ENCODE assay signal across 11 cellular contexts in the genomic region with DNA sequence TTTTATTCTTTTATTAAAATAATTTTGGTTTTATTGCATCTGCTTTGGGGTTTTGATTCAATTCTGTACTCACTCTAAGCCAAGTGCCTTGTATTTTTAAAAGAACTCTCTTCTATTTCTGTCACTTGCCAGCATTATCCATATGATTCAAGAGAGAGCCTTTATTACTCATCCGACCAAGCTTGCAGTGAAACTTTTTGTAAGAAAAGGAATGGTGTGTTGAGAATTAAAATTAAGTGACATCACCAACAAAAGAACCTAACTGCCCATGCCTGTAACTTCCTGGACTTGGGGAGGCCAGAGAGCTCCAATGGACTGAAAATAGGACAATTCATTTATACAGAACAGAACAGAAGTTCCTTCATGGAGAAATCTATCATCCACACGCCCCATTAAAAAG. TPM values are rescaled to one million over a fixed set of nuclear protein-coding genes. Genes with fewer than 3 reads are reported as not detected.
DNase-seq lines count a peak whose midpoint lies in the region; ATAC-seq and TF ChIP-seq lines count a peak whose summit lies in the region.
"Had no signal": no experiment of that assay in that cellular context is flagged by ENCODE, and none has a peak within 500 bp of the region (broad histone marks: within the 10 kb centered on the region; RNA-seq: fewer than 3 reads in every experiment).

No MANE protein-coding gene starts in this region.

- H3K9me3 ChIP-seq in neuronal stem cell (replicated peaks in 1 of 2; ENCODE audit: control insufficient read depth in 2 of 2, insufficient read depth in 1 of 2, low read depth in 1 of 2, low read length in 2 of 2), result no peaks in the 10 kb centered on the region
- no peaks in the 10 kb centered on the region for H3K9me3 ChIP-seq in WERI-Rb-1 (ENCODE audit: severe bottlenecking)
- H3K9me3 ChIP-seq: thoracic aorta had no signal

- peaks cover 0 to 4% of the 10 kb centered on the region in 2 donors for H3K4me1 ChIP-seq in neuronal stem cell (ENCODE audit: control insufficient read depth in 2 of 2, insufficient read depth in 1 of 2, low read depth in 1 of 2, low read length in 2 of 2)

- H3K4me2 ChIP-seq in neuronal stem cell (ENCODE audit: insufficient read depth, low read length, poor library complexity, severe bottlenecking), result no peak overlapping the region

- no peak overlapping the region for H3K27ac ChIP-seq in neuronal stem cell (replicated peaks; ENCODE audit: low read length)
- no peak overlapping the region for H3K27ac ChIP-seq in WERI-Rb-1
- H3K27ac ChIP-seq: thoracic aorta had no signal

- H2BK15ac ChIP-seq in neuronal stem cell (ENCODE audit: low read length), result no peak overlapping the region

- no peak overlapping the region for H3K4ac ChIP-seq in neuronal stem cell (ENCODE audit: low read length)

- H3K79me1 ChIP-seq in neuronal stem cell (ENCODE audit: low read depth, low read length), result no peaks in the 10 kb centered on the region

- H3K9ac ChIP-seq in neuronal stem cell (ENCODE audit: low read depth, low read length, poor library complexity), result no peak overlapping the region

- no peak overlapping the region for H3K18ac ChIP-seq in neuronal stem cell (ENCODE audit: low read length)

- H2BK5ac ChIP-seq in neuronal stem cell (ENCODE audit: low read length), result no peak overlapping the region

- no peak overlapping the region for H2BK12ac ChIP-seq in neuronal stem cell (ENCODE audit: low read length)

- no peak overlapping the region for H2AK5ac ChIP-seq in neuronal stem cell (ENCODE audit: low read depth, low read length)

- H3K23ac ChIP-seq in neuronal stem cell (ENCODE audit: low read depth, low read length, poor library complexity), result no peak overlapping the region

- no CpG with 5 or more reads among the region's 2 CpGs for whole genome bisulfite sequencing in neuronal stem cell (ENCODE audit: extremely low coverage in 2 of 2, insufficient read length in 2 of 2, insufficient replicate concordance in 1 of 2), 2 donors

- H2AFZ ChIP-seq in neuronal stem cell (ENCODE audit: low read length), result peak overlapping the region; percentile 3

- H3K27me3 ChIP-seq in neuronal stem cell (ENCODE audit: control insufficient read depth in 3 of 3, insufficient read depth in 3 of 3, low read depth in 1 of 3, low read length in 3 of 3), result no peaks in the 10 kb centered on the region
- no peaks in the 10 kb centered on the region for H3K27me3 ChIP-seq in WERI-Rb-1 (ENCODE audit: insufficient read depth, low read depth, severe bottlenecking)

- ATAC-seq in HG02970 (IDR thresholded peaks at IDR 0.05; ENCODE audit: low FRiP score, unreplicated experiment) (no peak), GM21529 (IDR thresholded peaks at IDR 0.05; ENCODE audit: unreplicated experiment) (no peak)
- ATAC-seq: left cardiac atrium had no signal

- H3K4me3 ChIP-seq in choroid plexus epithelial cell (ENCODE audit: low read depth, low read length), result no peak overlapping the region
- no peak overlapping the region for H3K4me3 ChIP-seq in neuronal stem cell (ENCODE audit: low read length in 2 of 2)
- H3K4me3 ChIP-seq in WERI-Rb-1 (ENCODE audit: low read depth, low read length), result no peak overlapping the region
- H3K4me3 ChIP-seq: thoracic aorta had no signal

- H4K91ac ChIP-seq in neuronal stem cell (ENCODE audit: low read depth, low read length, poor library complexity), result no peak overlapping the region

- H3K14ac ChIP-seq in neuronal stem cell (ENCODE audit: low read length), result no peak overlapping the region

- DNase-seq in GM03348 (ENCODE audit: low spot score), result peak; percentile 53
- DNase-seq in RKO (ENCODE audit: low spot score), result peak; percentile 31
- peak; percentile 29 for DNase-seq in choroid plexus epithelial cell (ENCODE audit: low read depth)
- no peak for DNase-seq in neuronal stem cell (ENCODE audit: low spot score)
- DNase-seq in WERI-Rb-1, result no peak
- DNase-seq: activated naive CD4-positive, alpha-beta T cell treated with anti-CD3 and anti-CD28 coated beads, Interleukin-2, amount 50 U/mL, for 16 hours; left cardiac atrium; naive B cell had no signal

- H4K8ac ChIP-seq in neuronal stem cell (ENCODE audit: low read depth, low read length), result no peak overlapping the region

- no peaks in the 10 kb centered on the region for H3K36me3 ChIP-seq in neuronal stem cell (replicated peaks in 1 of 2; ENCODE audit: control insufficient read depth in 2 of 2, insufficient read depth in 2 of 2, low read length in 2 of 2)
- no peaks in the 10 kb centered on the region for H3K36me3 ChIP-seq in WERI-Rb-1
- H3K36me3 ChIP-seq: thoracic aorta had no signal

- TF ChIP-seq CTCF in choroid plexus epithelial cell (conservative IDR thresholded peaks at IDR 0.05; ENCODE audit: low read depth, low read length) (no peak), WERI-Rb-1 (IDR thresholded peaks at IDR 0.05; ENCODE audit: low read depth, low read length) (no peak)

- no peak overlapping the region for H2BK120ac ChIP-seq in neuronal stem cell (ENCODE audit: low read depth, low read length)

RNA-seq across cellular contexts. Expression of a gene that starts 52.1 kb away (rescaled TPM):
- polyA plus RNA-seq in neuronal stem cell (2013, experiment 1 of 2), result 0.43 TPM
- polyA plus RNA-seq in neuronal stem cell (2013, experiment 2 of 2), result 0.60 TPM

RNA-seq across cellular contexts. Expression of a gene that starts 53.3 kb away (rescaled TPM):
- 19.1 TPM for polyA plus RNA-seq in neuronal stem cell (2013, experiment 1 of 2)
- polyA plus RNA-seq in neuronal stem cell (2013, experiment 2 of 2), result 19.1 TPM

Comparison
In these comparisons a context has a peak if more than half of its experiments do, and no peak if none do; other contexts are left out.
1. DNase-seq: peak in GM03348 (single experiment), RKO (single experiment) and choroid plexus epithelial cell (single experiment); none in neuronal stem cell (single experiment) and WERI-Rb-1 (single experiment).